15 cellular contexts compared by ENCODE assay signal in the genomic region with DNA sequence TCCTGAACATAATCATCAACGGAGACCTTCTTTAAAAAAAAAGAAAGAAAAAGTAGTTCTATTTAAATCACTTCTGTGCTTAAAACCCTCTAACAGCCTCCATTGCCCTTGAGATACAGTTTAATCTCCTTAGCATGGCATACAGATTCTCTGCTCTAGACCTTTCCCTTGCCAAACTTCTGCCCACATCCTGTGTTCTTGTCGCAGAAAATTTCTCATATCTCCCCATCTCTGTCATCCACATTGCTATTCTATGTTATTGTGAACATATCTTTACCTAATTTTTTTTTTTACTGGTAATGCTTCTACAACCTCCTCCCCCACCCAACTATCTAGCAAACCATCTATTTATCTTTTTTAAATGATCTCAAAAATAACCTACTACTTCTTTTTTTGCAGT.
"Had no signal": no experiment of that assay in that cellular context is flagged by ENCODE, and none has a peak within 500 bp of the region (broad histone marks: within the 10 kb centered on the region; RNA-seq: fewer than 3 reads in every experiment).

No MANE protein-coding gene starts in this region.

- H3K4me1 Mint-ChIP-seq: activated CD4-positive, alpha-beta memory T cell treated with anti-CD3 and anti-CD28 coated beads, Interleukin-2, amount 10 ng/mL, durations not matched to agents 7 days and 5 days; naive B cell had no signal

- H3K4me3 Mint-ChIP-seq: activated CD4-positive, alpha-beta memory T cell treated with anti-CD3 and anti-CD28 coated beads, Interleukin-2, amount 10 ng/mL, durations not matched to agents 7 days and 5 days; activated T-cell treated with anti-CD3 and anti-CD28 coated beads, Interleukin-2, amount 50 U/mL, for 24 hours; naive B cell had no signal

- H3K27me3 ChIP-seq: brain microvascular endothelial cell, right atrium auricular region had no signal

- H3K9me3 Mint-ChIP-seq: activated CD4-positive, alpha-beta memory T cell treated with anti-CD3 and anti-CD28 coated beads, Interleukin-2, amount 10 ng/mL, durations not matched to agents 7 days and 5 days; activated T-cell treated with anti-CD3 and anti-CD28 coated beads, Interleukin-2, amount 50 U/mL, for 24 hours had no signal

- H3K36me3 ChIP-seq: brain microvascular endothelial cell, prostate gland, right atrium auricular region, thoracic aorta had no signal

- DNase-seq: activated CD4-positive, alpha-beta memory T cell treated with anti-CD3 and anti-CD28 coated beads, Interleukin-2, amount 10 ng/mL, durations not matched to agents 7 days and 5 days; activated effector memory CD4-positive, alpha-beta T cell treated with Interleukin-2 at 50 U/mL for 16 hours; activated T-cell treated with anti-CD3 and anti-CD28 coated beads, Interleukin-2, amount 50 U/mL, for 24 hours; anterior cingulate cortex; brain microvascular endothelial cell; effector CD4-positive, alpha-beta T cell; mesenchymal stem cell; mucosa of descending colon; naive B cell; stimulated activated CD4-positive, alpha-beta T cell treated with anti-CD3 and anti-CD28 coated beads, Interleukin-2, amount 100 ng/mL, for 24 hours had no signal

- ATAC-seq: activated CD4-positive, CD25-positive, alpha-beta regulatory T cell treated with anti-CD3 and anti-CD28 coated beads, Interleukin-2, amount 50 U/mL, for 24 hours; esophagus mucosa; mucosa of descending colon had no signal

- H3K4me3 ChIP-seq: mucosa of descending colon, prostate gland, right atrium auricular region, thoracic aorta had no signal

- H3K27ac Mint-ChIP-seq: activated CD4-positive, alpha-beta memory T cell treated with anti-CD3 and anti-CD28 coated beads, Interleukin-2, amount 10 ng/mL, durations not matched to agents 7 days and 5 days; activated T-cell treated with anti-CD3 and anti-CD28 coated beads, Interleukin-2, amount 50 U/mL, for 24 hours; naive B cell had no signal

- H3K36me3 Mint-ChIP-seq: naive B cell had no signal

- H3K27ac ChIP-seq: brain microvascular endothelial cell, prostate gland, right atrium auricular region, thoracic aorta had no signal

- H3K9me3 ChIP-seq: mucosa of descending colon, prostate gland, right atrium auricular region, thoracic aorta had no signal

- H3K27me3 Mint-ChIP-seq: activated CD4-positive, alpha-beta memory T cell treated with anti-CD3 and anti-CD28 coated beads, Interleukin-2, amount 10 ng/mL, durations not matched to agents 7 days and 5 days; activated T-cell treated with anti-CD3 and anti-CD28 coated beads, Interleukin-2, amount 50 U/mL, for 24 hours; naive B cell had no signal

- H3K4me1 ChIP-seq: prostate gland, right atrium auricular region had no signal
